ENCODE assay signal across 11 cellular contexts in genomic region chr1:116666090-116666489, GRCh38. TPM values are rescaled to one million over a fixed set of nuclear protein-coding genes. Genes with fewer than 3 reads are reported as not detected.
A peak's percentile ranks its signal among the peaks of the same experiment; 100 is the strongest.
DNase-seq lines count a peak whose midpoint lies in the region; ATAC-seq and TF ChIP-seq lines count a peak whose summit lies in the region.
"Had no signal": no experiment of that assay in that cellular context is flagged by ENCODE, and none has a peak within 500 bp of the region (broad histone marks: within the 10 kb centered on the region; RNA-seq: fewer than 3 reads in every experiment).

No MANE protein-coding gene starts in this region.

- TF ChIP-seq CTCF in left ventricle myocardium inferior (IDR thresholded peaks at IDR 0.05; ENCODE audit: borderline replicate concordance) (no peak), brain (conservative IDR thresholded peaks at IDR 0.05) (peak in 1 of 2 experiments; percentile 22), upper lobe of left lung (IDR thresholded peaks at IDR 0.05) (no peak)

- H3K4me3 ChIP-seq in left ventricle myocardium inferior, result peak overlapping the region; percentile 81
- H3K4me3 ChIP-seq in mesodermal cell (ENCODE audit: extremely low read depth, insufficient read depth, low read length, poor library complexity, severe bottlenecking), result peak overlapping the region; percentile 71
- H3K4me3 ChIP-seq in upper lobe of left lung, result peak overlapping the region in 3 of 4 donors; percentile 60 to 72 (median 70)

- peak overlapping the region; percentile 63 for H3K27ac ChIP-seq in left ventricle myocardium inferior (replicated peaks)
- no peak overlapping the region for H3K27ac ChIP-seq in mesodermal cell (ENCODE audit: low read depth, low read length, severe bottlenecking)
- H3K27ac ChIP-seq in upper lobe of left lung, result no peak overlapping the region
- H3K27ac ChIP-seq: neutrophil had no signal

- peaks cover 18% of the 10 kb centered on the region for H3K36me3 Mint-ChIP-seq in brain

- DNase-seq in left ventricle myocardium inferior (no peak), Right ventricle myocardium superior (no peak), upper lobe of left lung (peak in 1 of 2 donors; percentile 39), H4 (ENCODE audit: low spot score) (no peak), NCI-H1436 treated with DMSO at 0.1 percent for 48 hours (lab: John Stamatoyannopoulos, UW) (no peak)
- DNase-seq: GOT3 had no signal

- TF ChIP-seq POLR2A in upper lobe of left lung (IDR thresholded peaks at IDR 0.05), result no peak

- no peak for ATAC-seq in Right ventricle myocardium superior (ENCODE audit: poor library complexity)
- ATAC-seq in upper lobe of left lung (ENCODE audit: low FRiP score in 2 of 2), result no peak
- ATAC-seq in GM19455 (IDR thresholded peaks at IDR 0.05; ENCODE audit: unreplicated experiment), result no peak

- H3K9me3 ChIP-seq in left ventricle myocardium inferior (replicated peaks) (no peaks in the 10 kb centered on the region), mesodermal cell (ENCODE audit: control insufficient read depth, low read length) (no peaks in the 10 kb centered on the region), upper lobe of left lung (no peaks in the 10 kb centered on the region)
- H3K9me3 ChIP-seq: neutrophil had no signal

- peak overlapping the region; percentile 79 to 96 (median 82) for H3K27ac Mint-ChIP-seq in brain

- H3K4me1 ChIP-seq in left ventricle myocardium inferior (peaks cover 33% of the 10 kb centered on the region), mesodermal cell (ENCODE audit: control insufficient read depth, insufficient read depth, low read length, poor library complexity, severe bottlenecking) (no peaks in the 10 kb centered on the region), upper lobe of left lung (peaks cover 12 to 21% (median 15%) of the 10 kb centered on the region in 4 donors)

- H3K9me3 Mint-ChIP-seq in brain, result peaks cover 0 to 5% (median 4%) of the 10 kb centered on the region in 5 experiments
- H3K9me3 Mint-ChIP-seq: central memory CD8-positive, alpha-beta T cell had no signal

- H3K27me3 ChIP-seq in left ventricle myocardium inferior (ENCODE audit: low read depth) (peaks cover 27% of the 10 kb centered on the region), upper lobe of left lung (peaks cover 0 to 10% (median 3%) of the 10 kb centered on the region in 4 donors)

- H3K36me3 ChIP-seq in left ventricle myocardium inferior, result no peaks in the 10 kb centered on the region
- H3K36me3 ChIP-seq in mesodermal cell (ENCODE audit: control insufficient read depth, insufficient read depth, low read length), result peaks cover 7% of the 10 kb centered on the region
- no peaks in the 10 kb centered on the region for H3K36me3 ChIP-seq in upper lobe of left lung
- H3K36me3 ChIP-seq: neutrophil had no signal

- 62 to 73% methylated on average over 9 of the region's 11 CpGs for WGBS in mesodermal cell (ENCODE audit: insufficient coverage in 2 of 2), 2 experiments
- WGBS in upper lobe of left lung, 2 donors, result 37 to 40% methylated on average over 11 of the region's 11 CpGs

- peaks cover 56% of the 10 kb centered on the region for H3K4me1 Mint-ChIP-seq in brain
- H3K4me1 Mint-ChIP-seq: central memory CD8-positive, alpha-beta T cell had no signal

- intact Hi-C loops in left ventricle myocardium inferior (cut with micrococcal nuclease) (loop anchor here (10.0 kb wide), 1 partner anchor 91 kb away; the partner anchor contains the start of gene CD58), Right ventricle myocardium superior (cut with DNase I) (no loop called here)

- peak overlapping the region; percentile 85 to 96 (median 94) for H3K4me3 Mint-ChIP-seq in brain

- TF ChIP-seq EP300 in upper lobe of left lung (IDR thresholded peaks at IDR 0.05), result no peak

- H3K27me3 Mint-ChIP-seq in brain, result peaks cover 15% of the 10 kb centered on the region

RNA-seq across cellular contexts. Expression of gene IGSF3, which starts 1.4 kb away (rescaled TPM):
- total RNA-seq in left ventricle myocardium inferior (19.9 TPM), Right ventricle myocardium superior (17.5 TPM), upper lobe of left lung (10 to 100 TPM; 15.1 to 28.3 (median 23.7) TPM)
- 25.4 TPM for polyA plus RNA-seq in brain (ENCODE audit: insufficient read depth, low read depth, low replicate concordance)
- polyA plus RNA-seq in mesodermal cell (2013, experiment 1 of 2), result 33.5 TPM
- polyA plus RNA-seq in mesodermal cell (2013, experiment 2 of 2), result 29.6 TPM
- total RNA-seq in H4 (2014; rRNA removed; shearing (Covaris generic)), result 10.7 and 10.8 TPM in 2 replicates
